In the genomic region with DNA sequence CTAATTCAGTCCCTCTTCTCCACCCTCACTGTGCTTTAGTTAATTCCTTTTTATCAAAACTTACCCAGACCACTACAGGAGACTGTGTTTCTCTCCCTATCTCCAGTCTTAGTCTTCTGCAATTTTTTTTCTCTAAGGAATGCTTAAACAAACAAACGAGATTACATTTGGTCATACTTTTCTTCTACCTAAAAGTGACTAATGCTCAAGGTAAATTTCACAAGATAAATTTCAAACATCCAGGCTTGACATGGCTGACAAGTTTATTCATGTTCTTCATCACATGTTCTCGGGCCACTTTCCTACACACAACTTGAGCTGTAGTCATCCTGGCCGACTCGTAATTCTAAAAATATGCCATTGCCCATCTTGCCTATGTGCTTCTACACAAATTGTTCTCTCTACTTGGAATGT, we compare ENCODE assay signal across 19 cellular contexts. TPM values are rescaled to one million over a fixed set of nuclear protein-coding genes. Genes with fewer than 3 reads are reported as not detected.
A peak's percentile ranks its signal among the peaks of the same experiment; 100 is the strongest.
DNase-seq lines count a peak whose midpoint lies in the region; ATAC-seq and TF ChIP-seq lines count a peak whose summit lies in the region.
"Had no signal": no experiment of that assay in that cellular context is flagged by ENCODE, and none has a peak within 500 bp of the region (broad histone marks: within the 10 kb centered on the region; RNA-seq: fewer than 3 reads in every experiment).

No MANE protein-coding gene starts in this region.

- H3K9me3 ChIP-seq in SJSA1 (replicated peaks): no peaks in the 10 kb centered on the region
- H3K9me3 ChIP-seq: colonic mucosa, ovary had no signal

- H3K27me3 Mint-ChIP-seq in GM23338 (ENCODE audit: insufficient read depth, low read depth, poor library complexity): no peaks in the 10 kb centered on the region
- H3K27me3 Mint-ChIP-seq in progenitor cell of endocrine pancreas: peaks cover 3% of the 10 kb centered on the region

- H3K4me1 ChIP-seq in GM23338 (ENCODE audit: insufficient read depth) (no peaks in the 10 kb centered on the region), SJSA1 (replicated peaks) (peaks cover 17% of the 10 kb centered on the region), foreskin keratinocyte (peaks cover 45% of the 10 kb centered on the region)

- no peaks in the 10 kb centered on the region; the same call in 2 of the 3 replicates for H3K4me1 Mint-ChIP-seq in GM23338
- peaks cover 16% of the 10 kb centered on the region for H3K4me1 Mint-ChIP-seq in progenitor cell of endocrine pancreas (ENCODE audit: low read depth)

- H4K20me1 ChIP-seq in GM23338 (replicated peaks; ENCODE audit: insufficient read depth): no peaks in the 10 kb centered on the region

- ATAC-seq in GM23338 (no peak), foreskin keratinocyte (peak; percentile 95), GM21423 (IDR thresholded peaks at IDR 0.05; ENCODE audit: unreplicated experiment) (no peak)

- H3K9me2 ChIP-seq in GM23338 (ENCODE audit: insufficient read depth): no peaks in the 10 kb centered on the region

- H3K27ac Mint-ChIP-seq in GM23338: no peak overlapping the region
- H3K27ac Mint-ChIP-seq in progenitor cell of endocrine pancreas: peak overlapping the region; percentile 45
- H3K27ac Mint-ChIP-seq: activated CD4-positive, alpha-beta T cell treated with anti-CD3 and anti-CD28 coated beads, Interleukin-2, amount 10 ng/mL, durations not matched to agents 24 days and 14 days; T-helper 2 cell treated with Interferon-gamma antibody and Interleukin-4, amounts not matched to agents 5 μg/mL and 100 μg/mL, for 36 hours had no signal

- DNase-seq in GM23338 (ENCODE audit: low spot score) (no peak), SJSA1 (ENCODE audit: low read depth in 1 of 2, low spot score in 2 of 2) (peak; percentile 45 to 48), foreskin keratinocyte (peak; percentile 99), progenitor cell of endocrine pancreas (ENCODE audit: low spot score, unreplicated experiment) (no peak), SKM-1 (lab: John Stamatoyannopoulos, UW; ENCODE audit: unreplicated experiment) (no peak), germinal center (ENCODE audit: low spot score) (no peak)
- no peak for DNase-seq in activated CD4-positive, alpha-beta T cell treated with anti-CD3 and anti-CD28 coated beads for 4 hours
- DNase-seq: activated CD4-positive, alpha-beta T cell treated with anti-CD3 and anti-CD28 coated beads, Interleukin-2, amount 10 ng/mL, durations not matched to agents 24 days and 14 days; activated T-cell treated with anti-CD3 and anti-CD28 coated beads, Interleukin-2, amount 50 U/mL, for 48 hours; AML-193; colonic mucosa; midbrain; NCI-H2081; NCI-H748 treated with DMSO at 0.1 percent for 48 hours; ovary; stimulated activated CD4-positive, alpha-beta T cell treated with anti-CD3 and anti-CD28 coated beads, Interleukin-12 subunit alpha, Interleukin-12 subunit beta, amount 100 ng/mL, for 4 hours had no signal

- H3K27ac ChIP-seq in GM23338 (ENCODE audit: low read depth) (no peak overlapping the region), SJSA1 (no peak overlapping the region), foreskin keratinocyte (peak overlapping the region; percentile 63)
- H3K27ac ChIP-seq: colonic mucosa, KMS-11, ovary had no signal

- peak overlapping the region; percentile 11; the same call in 1 of the 2 replicates for H2AFZ ChIP-seq in GM23338

- TF ChIP-seq CTCF in GM23338 (conservative IDR thresholded peaks at IDR 0.05; ENCODE audit: low read depth in 2 of 2) (no peak), foreskin keratinocyte (conservative IDR thresholded peaks at IDR 0.05) (no peak), progenitor cell of endocrine pancreas (IDR thresholded peaks at IDR 0.05; ENCODE audit: unreplicated experiment) (no peak)

- H3K4me3 Mint-ChIP-seq in GM23338 (no peak overlapping the region), progenitor cell of endocrine pancreas (ENCODE audit: low read depth) (no peak overlapping the region)
- H3K4me3 Mint-ChIP-seq: activated CD4-positive, alpha-beta T cell treated with anti-CD3 and anti-CD28 coated beads, Interleukin-2, amount 10 ng/mL, durations not matched to agents 24 days and 14 days; T-helper 2 cell treated with Interferon-gamma antibody and Interleukin-4, amounts not matched to agents 5 μg/mL and 100 μg/mL, for 36 hours had no signal

- H3K4me2 ChIP-seq in GM23338: no peak overlapping the region
- H3K4me2 ChIP-seq: KMS-11 had no signal

- H3K4me3 ChIP-seq in GM23338: no peak overlapping the region
- H3K4me3 ChIP-seq in SJSA1: no peak overlapping the region
- H3K4me3 ChIP-seq: colonic mucosa, ovary had no signal

- H3K9me3 Mint-ChIP-seq in GM23338 (no peaks in the 10 kb centered on the region), progenitor cell of endocrine pancreas (ENCODE audit: low read depth) (peaks cover 6% of the 10 kb centered on the region)
- H3K9me3 Mint-ChIP-seq: activated CD4-positive, alpha-beta T cell treated with anti-CD3 and anti-CD28 coated beads, Interleukin-2, amount 10 ng/mL, durations not matched to agents 24 days and 14 days; T-helper 2 cell treated with Interferon-gamma antibody and Interleukin-4, amounts not matched to agents 5 μg/mL and 100 μg/mL, for 36 hours had no signal

- H3K36me3 ChIP-seq in GM23338 (ENCODE audit: insufficient read depth) (no peaks in the 10 kb centered on the region), SJSA1 (no peaks in the 10 kb centered on the region)
- H3K36me3 ChIP-seq: colonic mucosa, ovary had no signal

- H3K36me3 Mint-ChIP-seq in GM23338 (ENCODE audit: low read depth) (no peaks in the 10 kb centered on the region), progenitor cell of endocrine pancreas (ENCODE audit: insufficient read depth) (no peaks in the 10 kb centered on the region)

- no peaks in the 10 kb centered on the region for H3K27me3 ChIP-seq in GM23338 (ENCODE audit: insufficient read depth)
- no peaks in the 10 kb centered on the region for H3K27me3 ChIP-seq in SJSA1 (replicated peaks)
- no peaks in the 10 kb centered on the region for H3K27me3 ChIP-seq in foreskin keratinocyte
- H3K27me3 ChIP-seq: colonic mucosa, ovary had no signal

- H3K79me2 ChIP-seq in GM23338 (replicated peaks; ENCODE audit: insufficient read depth): no peaks in the 10 kb centered on the region

- H3F3A ChIP-seq in GM23338 (replicated peaks; ENCODE audit: low read depth): no peaks in the 10 kb centered on the region

TF ChIP-seq in GM23338, 12 proteins besides CTCF, POLR2A, EP300 and RAD21:
- no peak for TF ChIP-seq ZNF114 (CRISPR knock-in tag; IDR thresholded peaks at IDR 0.05)

RNA-seq across cellular contexts. Expression of a gene that starts 23.2 kb away (rescaled TPM):
- 130 and 132 TPM in 2 replicates for total RNA-seq in GM23338 (2014; rRNA removed; shearing (Covaris generic))
- polyA plus RNA-seq in GM23338 (2016; fragmentation: Nextera tagmentation; extraction: Ambion mirVana) (50.4 and 55.3 TPM in 2 replicates), foreskin keratinocyte (88.2 and 89.2 TPM in 2 replicates)
- 70.0 and 100.0 TPM in 2 replicates for total RNA-seq in SJSA1 (2014; rRNA removed; shearing (Covaris generic))
- total RNA-seq in foreskin keratinocyte (137 and 164 TPM in 2 replicates), progenitor cell of endocrine pancreas (66.9 and 73.8 TPM in 2 replicates)

Comparison
In these comparisons a context has a peak if more than half of its experiments do, and no peak if none do; other contexts are left out.
1. DNase-seq: peak in SJSA1 (2 of 2) and foreskin keratinocyte (2 of 2); none in GM23338 (single experiment), progenitor cell of endocrine pancreas (single experiment), activated CD4-positive, alpha-beta T cell treated with anti-CD3 and anti-CD28 coated beads for 4 hours (0 of 2), SKM-1 (single experiment) and germinal center (single experiment).